In genomic region chr11:100404907-100405306, GRCh38 we compare ENCODE assay signal across 21 cellular contexts.
DNase-seq lines count a peak whose midpoint lies in the region; ATAC-seq and TF ChIP-seq lines count a peak whose summit lies in the region.
"Had no signal": no experiment of that assay in that cellular context is flagged by ENCODE, and none has a peak within 500 bp of the region (broad histone marks: within the 10 kb centered on the region; RNA-seq: fewer than 3 reads in every experiment).

No MANE protein-coding gene starts in this region.

- H3K36me3 ChIP-seq in GM23338 (ENCODE audit: insufficient read depth) (no peaks in the 10 kb centered on the region), PC-3 (ENCODE audit: low read depth, low read length) (no peaks in the 10 kb centered on the region), endodermal cell (ENCODE audit: control insufficient read depth, insufficient read depth, low read length) (no peaks in the 10 kb centered on the region)

- 0 out of 2 replicates have a peak, but pooled peaks cover 6% of the 10 kb centered on the region for H3K9me2 ChIP-seq in GM23338 (ENCODE audit: insufficient read depth)
- no peaks in the 10 kb centered on the region for H3K9me2 ChIP-seq in PC-3 (replicated peaks; ENCODE audit: low read length)

- intact Hi-C loops in PC-3 (cut with micrococcal nuclease) (no loop called here), sciatic nerve (cut with DNase I) (no loop called here)

- H3K27me3 Mint-ChIP-seq in GM23338 (ENCODE audit: insufficient read depth, low read depth, poor library complexity) (peaks cover 2% of the 10 kb centered on the region), endodermal cell (ENCODE audit: insufficient read depth) (no peaks in the 10 kb centered on the region), progenitor cell of endocrine pancreas (no peaks in the 10 kb centered on the region)
- H3K27me3 Mint-ChIP-seq: CD8-positive, alpha-beta memory T cell had no signal

- peaks cover 24% of the 10 kb centered on the region for H3K4me1 Mint-ChIP-seq in GM23338
- peaks cover 20% of the 10 kb centered on the region for H3K4me1 Mint-ChIP-seq in endodermal cell
- peaks cover 11% of the 10 kb centered on the region for H3K4me1 Mint-ChIP-seq in progenitor cell of endocrine pancreas (ENCODE audit: low read depth)
- H3K4me1 Mint-ChIP-seq: CD8-positive, alpha-beta memory T cell had no signal

- H3K4me3 Mint-ChIP-seq in GM23338 (no peak overlapping the region), endodermal cell (no peak overlapping the region), progenitor cell of endocrine pancreas (ENCODE audit: low read depth) (no peak overlapping the region)
- H3K4me3 Mint-ChIP-seq: CD8-positive, alpha-beta memory T cell had no signal

- no peak overlapping the region for H3K27ac Mint-ChIP-seq in GM23338
- H3K27ac Mint-ChIP-seq in endodermal cell = no peak overlapping the region
- H3K27ac Mint-ChIP-seq in progenitor cell of endocrine pancreas = peak overlapping the region; percentile 48
- H3K27ac Mint-ChIP-seq: CD8-positive, alpha-beta memory T cell had no signal

- H3K9me3 ChIP-seq in PC-3 (ENCODE audit: low read length) (no peaks in the 10 kb centered on the region), endodermal cell (ENCODE audit: control insufficient read depth, low read length) (peaks cover 45% of the 10 kb centered on the region)

- peaks cover 16% of the 10 kb centered on the region; the same call in 1 of the 2 replicates for H3K4me1 ChIP-seq in GM23338 (ENCODE audit: insufficient read depth)
- no peaks in the 10 kb centered on the region for H3K4me1 ChIP-seq in PC-3 (ENCODE audit: insufficient read depth, low read length)
- H3K4me1 ChIP-seq in endodermal cell (ENCODE audit: control insufficient read depth, insufficient read depth, low read length) = peaks cover 4% of the 10 kb centered on the region

- H4K20me1 ChIP-seq in GM23338 (replicated peaks; ENCODE audit: insufficient read depth) (no peaks in the 10 kb centered on the region), PC-3 (ENCODE audit: low read length) (no peaks in the 10 kb centered on the region)

- CTCF ChIA-PET in PC-3 (lab: Charles Lee) = no interaction called here

- ATAC-seq in GM23338 = peak; percentile 64
- ATAC-seq in PC-3 = no peak
- no peak for ATAC-seq in GM21528 (IDR thresholded peaks at IDR 0.05; ENCODE audit: low FRiP score, unreplicated experiment)
- no peak for ATAC-seq in sciatic nerve
- ATAC-seq: SK-N-SH treated with all-trans-retinoic acid at 6 μM for 48 hours had no signal

- H2AFZ ChIP-seq in GM23338 = peak overlapping the region; percentile 60
- H2AFZ ChIP-seq in PC-3 (ENCODE audit: low read length) = no peak overlapping the region
- H2AFZ ChIP-seq: PC-9 had no signal

- H3K27me3 ChIP-seq in GM23338 (ENCODE audit: insufficient read depth) (no peaks in the 10 kb centered on the region), PC-3 (ENCODE audit: low read length) (peaks cover 32% of the 10 kb centered on the region), endodermal cell (ENCODE audit: control insufficient read depth, insufficient read depth, low read length, poor library complexity, severe bottlenecking) (no peaks in the 10 kb centered on the region)

- H3K79me2 ChIP-seq in GM23338 (replicated peaks; ENCODE audit: insufficient read depth) = no peaks in the 10 kb centered on the region
- H3K79me2 ChIP-seq in PC-3 (ENCODE audit: low read length) = no peaks in the 10 kb centered on the region

- no peak overlapping the region for H3K27ac ChIP-seq in GM23338 (ENCODE audit: low read depth)
- no peak overlapping the region for H3K27ac ChIP-seq in PC-3 (ENCODE audit: low read length)
- no peak overlapping the region for H3K27ac ChIP-seq in endodermal cell (ENCODE audit: low read depth, low read length)
- H3K27ac ChIP-seq: C4-2B, PC-9, RWPE1 had no signal

- H3K9ac ChIP-seq in PC-3 (ENCODE audit: low read length) (no peak overlapping the region), endodermal cell (ENCODE audit: extremely low read depth, low read length, poor library complexity, severe bottlenecking) (no peak overlapping the region)

- H3K9me3 Mint-ChIP-seq in GM23338 = peaks cover 20% of the 10 kb centered on the region
- H3K9me3 Mint-ChIP-seq in endodermal cell = peaks cover 23% of the 10 kb centered on the region
- H3K9me3 Mint-ChIP-seq in progenitor cell of endocrine pancreas (ENCODE audit: low read depth) = peaks cover 21% of the 10 kb centered on the region

- no peak overlapping the region for H3K4me3 ChIP-seq in GM23338
- no peak overlapping the region for H3K4me3 ChIP-seq in PC-3 (ENCODE audit: low read length)
- H3K4me3 ChIP-seq in endodermal cell (ENCODE audit: low read length) = peak overlapping the region; percentile 57
- H3K4me3 ChIP-seq: PC-9 had no signal

- POLR2A ChIA-PET in PC-3 (lab: Charles Lee; ENCODE audit: unreplicated experiment) = no interaction called here

- DNase-seq in GM23338 (ENCODE audit: low spot score) (peak; percentile 43), PC-3 (no peak), endodermal cell (peak; percentile 51), progenitor cell of endocrine pancreas (ENCODE audit: low spot score, unreplicated experiment) (no peak), sciatic nerve (ENCODE audit: low spot score) (no peak)
- DNase-seq in stimulated activated CD4-positive, alpha-beta T cell treated with anti-CD3 and anti-CD28 coated beads, Interleukin-4, amount 100 ng/mL, for 1 hour = no peak
- DNase-seq: CD8-positive, alpha-beta memory T cell; DMS53; EL; GF-D8; Karpas-422; NCI-H1417 treated with DMSO at 0.1 percent for 48 hours; NCI-H187; NCI-H446; NCI-H526 treated with DMSO at 0.1 percent for 48 hours; PC-9; SHP77 treated with DMSO at 0.1 percent for 48 hours had no signal

- H3K4me2 ChIP-seq in GM23338 (0 out of 2 replicates have a peak overlapping the region, but pooled peaks have one; percentile 14), PC-3 (ENCODE audit: low read length) (no peak overlapping the region)
- H3K4me2 ChIP-seq: PC-9 had no signal

- peak in 1 of 2 experiments; percentile 39; a peak in 2 of 4 replicates for TF ChIP-seq CTCF in GM23338 (conservative IDR thresholded peaks at IDR 0.05; ENCODE audit: low read depth in 2 of 2)
- TF ChIP-seq CTCF in PC-3 (conservative IDR thresholded peaks at IDR 0.05; ENCODE audit: low read depth, low read length) = 0 out of 2 replicates have a peak, but pooled peaks have one; percentile 16
- TF ChIP-seq CTCF in endodermal cell (conservative IDR thresholded peaks at IDR 0.05) = peak; percentile 18
- no peak for TF ChIP-seq CTCF in progenitor cell of endocrine pancreas (IDR thresholded peaks at IDR 0.05; ENCODE audit: unreplicated experiment)

- peaks cover 15% of the 10 kb centered on the region for H3K36me3 Mint-ChIP-seq in GM23338 (ENCODE audit: low read depth)
- no peaks in the 10 kb centered on the region for H3K36me3 Mint-ChIP-seq in endodermal cell (ENCODE audit: low read depth)
- no peaks in the 10 kb centered on the region for H3K36me3 Mint-ChIP-seq in progenitor cell of endocrine pancreas (ENCODE audit: insufficient read depth)

- no TSS peak for BruUV-seq in PC-3 (replicated peaks; lab: Mats Ljungman, UMichigan)

- WGBS in endodermal cell (ENCODE audit: insufficient coverage in 1 of 2, insufficient read length in 1 of 2), 2 experiments = 87% methylated on average over 9 to 10 of the region's 10 CpGs

- H3F3A ChIP-seq in GM23338 (replicated peaks; ENCODE audit: low read depth) = no peaks in the 10 kb centered on the region
- H3F3A ChIP-seq in PC-3 (ENCODE audit: low read length, unreplicated experiment) = no peaks in the 10 kb centered on the region

TF ChIP-seq in GM23338, 12 proteins besides CTCF, POLR2A, EP300 and RAD21 (continues in another document):
- no peak for TF ChIP-seq ZNF331 (CRISPR knock-in tag; IDR thresholded peaks at IDR 0.05; ENCODE audit: low read depth)

Comparison
In these comparisons a context has a peak if more than half of its experiments do, and no peak if none do; other contexts are left out.
1. DNase-seq: peak in GM23338 (single experiment) and endodermal cell (single experiment); none in PC-3 (single experiment), progenitor cell of endocrine pancreas (single experiment), stimulated activated CD4-positive, alpha-beta T cell treated with anti-CD3 and anti-CD28 coated beads, Interleukin-4, amount 100 ng/mL, for 1 hour (single experiment) and sciatic nerve (single experiment).